Comparison of ENCODE assay signal across 17 cellular contexts in the genomic region with DNA sequence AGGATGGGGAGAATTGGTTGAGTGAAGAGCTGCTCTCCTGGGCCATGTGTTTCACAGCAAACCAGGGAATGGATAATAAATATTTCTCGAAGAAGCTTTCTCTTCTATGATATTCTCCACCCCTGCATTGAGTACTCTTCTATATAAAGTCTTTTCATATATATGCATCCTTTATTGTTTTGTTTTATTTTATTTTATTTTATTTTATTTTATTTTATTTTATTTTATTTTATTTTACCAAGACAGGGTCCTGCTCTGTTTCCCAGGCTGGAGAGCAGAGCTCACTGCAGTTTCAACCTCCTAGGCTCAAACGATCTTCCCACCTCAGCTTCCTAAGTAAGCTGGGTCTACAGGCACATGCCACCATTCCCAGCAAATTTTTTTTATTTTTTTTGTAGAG.
DNase-seq lines count a peak whose midpoint lies in the region; ATAC-seq and TF ChIP-seq lines count a peak whose summit lies in the region.
"Had no signal": no experiment of that assay in that cellular context is flagged by ENCODE, and none has a peak within 500 bp of the region (broad histone marks: within the 10 kb centered on the region; RNA-seq: fewer than 3 reads in every experiment).

No MANE protein-coding gene starts in this region.

- POLR2A ChIA-PET in WTC11 (lab: Charles Lee): interaction anchor here (0.6 kb wide), 1 partner anchor 1371 kb away, joined by 4 read pairs; no protein-coding TSS in a partner anchor

- no peaks in the 10 kb centered on the region for H3F3A ChIP-seq in GM23338 (replicated peaks; ENCODE audit: low read depth)

- peak overlapping the region; percentile 51 for H3K18ac ChIP-seq in mesendoderm (ENCODE audit: low read length)

- H3K27ac Mint-ChIP-seq in GM23338 (peak overlapping the region; percentile 69; the same call in 1 of the 2 replicates), WTC11 (no peak overlapping the region)
- H3K27ac Mint-ChIP-seq: B cell; CD4-positive, alpha-beta T cell; CD8-positive, alpha-beta T cell had no signal

- no peaks in the 10 kb centered on the region for H3K9me3 Mint-ChIP-seq in GM23338
- H3K9me3 Mint-ChIP-seq in WTC11: no peaks in the 10 kb centered on the region
- H3K9me3 Mint-ChIP-seq: CD4-positive, alpha-beta T cell; CD8-positive, alpha-beta T cell had no signal

- H3K27me3 ChIP-seq in GM23338 (ENCODE audit: insufficient read depth) (no peaks in the 10 kb centered on the region), mesendoderm (ENCODE audit: insufficient read depth, low read length, poor library complexity) (no peaks in the 10 kb centered on the region)
- H3K27me3 ChIP-seq: BLaER1 treated with 17β-estradiol and CSF1 and Interleukin-3, amounts not matched to agents 10 nM and 100 nM had no signal

- H3K4me2 ChIP-seq in GM23338 (no peak overlapping the region), mesendoderm (ENCODE audit: low read length) (no peak overlapping the region)
- H3K4me2 ChIP-seq: A549; BLaER1 treated with 17β-estradiol and CSF1 and Interleukin-3, amounts not matched to agents 10 nM and 100 nM had no signal

- no peak overlapping the region for H2BK15ac ChIP-seq in mesendoderm (replicated peaks; ENCODE audit: low read depth)

- no peaks in the 10 kb centered on the region for H3K79me1 ChIP-seq in mesendoderm (ENCODE audit: low read length)

- no peak overlapping the region for H2BK120ac ChIP-seq in mesendoderm (ENCODE audit: low read depth, low read length)

- peaks cover 33% of the 10 kb centered on the region for H3K4me1 Mint-ChIP-seq in GM23338
- peaks cover 18% of the 10 kb centered on the region for H3K4me1 Mint-ChIP-seq in WTC11
- H3K4me1 Mint-ChIP-seq: B cell had no signal

- ATAC-seq in GM23338 (no peak), WTC11 (no peak), HG02870 (IDR thresholded peaks at IDR 0.05; ENCODE audit: unreplicated experiment) (no peak)
- ATAC-seq: A549; CD8-positive, alpha-beta T cell had no signal

- H2AK5ac ChIP-seq in mesendoderm (ENCODE audit: low read length): no peak overlapping the region

- no peak overlapping the region for H3K9ac ChIP-seq in mesendoderm (ENCODE audit: low read length)
- H3K9ac ChIP-seq: BLaER1 treated with 17β-estradiol and CSF1 and Interleukin-3, amounts not matched to agents 10 nM and 100 nM had no signal

- H3K4me1 ChIP-seq in GM23338 (ENCODE audit: insufficient read depth) (peaks cover 7% of the 10 kb centered on the region; the same call in 1 of the 2 replicates), mesendoderm (ENCODE audit: control insufficient read depth, low read depth, low read length) (no peaks in the 10 kb centered on the region)
- H3K4me1 ChIP-seq: A549; BLaER1 treated with 17β-estradiol and CSF1 and Interleukin-3, amounts not matched to agents 10 nM and 100 nM; Caco-2 had no signal

- H3K27ac ChIP-seq in GM23338 (ENCODE audit: low read depth) (no peak overlapping the region), mesendoderm (ENCODE audit: low read depth, low read length) (no peak overlapping the region)
- H3K27ac ChIP-seq: 22Rv1; A549; BLaER1 treated with 17β-estradiol and CSF1 and Interleukin-3, amounts not matched to agents 10 nM and 100 nM; C4-2B had no signal

- no CpG with 5 or more reads among the region's 2 CpGs for WGBS in mesendoderm (ENCODE audit: extremely low coverage, insufficient coverage, low lambda C conversion rate)

- TF ChIP-seq CTCF in GM23338 (conservative IDR thresholded peaks at IDR 0.05; ENCODE audit: low read depth in 2 of 2): no peak
- TF ChIP-seq CTCF in WTC11 (IDR thresholded peaks at IDR 0.05): no peak

- H3K4me3 ChIP-seq in GM23338: no peak overlapping the region
- H3K4me3 ChIP-seq in mesendoderm (ENCODE audit: low read length): no peak overlapping the region
- H3K4me3 ChIP-seq: A549; BLaER1 treated with 17β-estradiol and CSF1 and Interleukin-3, amounts not matched to agents 10 nM and 100 nM had no signal

- H3K4me3 Mint-ChIP-seq in GM23338 (no peak overlapping the region), WTC11 (no peak overlapping the region)
- H3K4me3 Mint-ChIP-seq: B cell; CD4-positive, alpha-beta T cell; CD8-positive, alpha-beta T cell had no signal

- peaks cover 2% of the 10 kb centered on the region for H3K27me3 Mint-ChIP-seq in GM23338 (ENCODE audit: insufficient read depth, low read depth, poor library complexity)
- H3K27me3 Mint-ChIP-seq in WTC11 (ENCODE audit: low read depth): no peaks in the 10 kb centered on the region

- no peak overlapping the region for H3K4ac ChIP-seq in mesendoderm (ENCODE audit: low read depth, low read length)

- no peak overlapping the region for H4K5ac ChIP-seq in mesendoderm (ENCODE audit: low read length)

- DNase-seq in GM23338 (ENCODE audit: low spot score) (no peak), WTC11 (ENCODE audit: low spot score) (no peak), mesendoderm (no peak), NCI-H524 treated with DMSO at 0.1 percent for 48 hours (lab: John Stamatoyannopoulos, UW) (no peak)
- DNase-seq: AML-193; Caco-2; Calu3; CD4-positive, alpha-beta T cell; CD8-positive, alpha-beta T cell; DMS79 treated with DMSO at 0.1 percent for 48 hours; GF-D8 had no signal

- no peak overlapping the region for H4K8ac ChIP-seq in mesendoderm (ENCODE audit: low read depth, low read length)

- peaks cover 6% of the 10 kb centered on the region; the same call in 1 of the 2 replicates for H4K20me1 ChIP-seq in GM23338 (replicated peaks; ENCODE audit: insufficient read depth)
- H4K20me1 ChIP-seq: BLaER1 treated with 17β-estradiol and CSF1 and Interleukin-3, amounts not matched to agents 10 nM and 100 nM had no signal

- H3K36me3 Mint-ChIP-seq in GM23338 (ENCODE audit: low read depth) (no peaks in the 10 kb centered on the region), WTC11 (no peaks in the 10 kb centered on the region)
- H3K36me3 Mint-ChIP-seq: CD8-positive, alpha-beta T cell had no signal

- no peaks in the 10 kb centered on the region for H3K79me2 ChIP-seq in GM23338 (replicated peaks; ENCODE audit: insufficient read depth)
- no peaks in the 10 kb centered on the region for H3K79me2 ChIP-seq in mesendoderm (ENCODE audit: control insufficient read depth, insufficient read depth, low read length)

- no peak overlapping the region for H3K56ac ChIP-seq in mesendoderm (ENCODE audit: low read length)

- H3K9me2 ChIP-seq in GM23338 (ENCODE audit: insufficient read depth): no peaks in the 10 kb centered on the region

- H3K36me3 ChIP-seq in GM23338 (ENCODE audit: insufficient read depth): no peaks in the 10 kb centered on the region
- H3K36me3 ChIP-seq in mesendoderm (ENCODE audit: control insufficient read depth, insufficient read depth, low read length): no peaks in the 10 kb centered on the region
- H3K36me3 ChIP-seq: BLaER1 treated with 17β-estradiol and CSF1 and Interleukin-3, amounts not matched to agents 10 nM and 100 nM had no signal

- H3K23ac ChIP-seq in mesendoderm (ENCODE audit: low read length): no peak overlapping the region

- CTCF ChIA-PET in WTC11 (lab: Charles Lee): interaction anchor here (0.5 to 2.3 kb wide), 9 partner anchors 81 to 1589 kb away, joined by 3 to 11 read pairs (median 4); no protein-coding TSS in a partner anchor

- H2AFZ ChIP-seq in GM23338: no peak overlapping the region

- H2BK5ac ChIP-seq in mesendoderm (ENCODE audit: low read length): no peak overlapping the region

TF ChIP-seq in GM23338, 12 proteins besides CTCF, POLR2A, EP300 and RAD21 (continues in another document):
- TF ChIP-seq EZH2phosphoT487 (IDR thresholded peaks at IDR 0.05; ENCODE audit: unreplicated experiment) (no peak), JUNB (IDR thresholded peaks at IDR 0.05; ENCODE audit: unreplicated experiment) (no peak), CREB1 (CRISPR knock-in tag; IDR thresholded peaks at IDR 0.05; ENCODE audit: low read depth) (no peak), ZNF331 (CRISPR knock-in tag; IDR thresholded peaks at IDR 0.05; ENCODE audit: low read depth) (no peak), STAT1 (IDR thresholded peaks at IDR 0.05; ENCODE audit: unreplicated experiment) (no peak), EZH2 (IDR thresholded peaks at IDR 0.05; ENCODE audit: low read depth, unreplicated experiment) (no peak), POLR2AphosphoS5 (IDR thresholded peaks at IDR 0.05; ENCODE audit: low read depth) (no peak), ZNF114 (CRISPR knock-in tag; IDR thresholded peaks at IDR 0.05) (no peak)

TF ChIP-seq in WTC11, 78 proteins besides CTCF, POLR2A, EP300 and RAD21:
- peak; percentile 93 for TF ChIP-seq HMGA2 (CRISPR knock-in tag; IDR thresholded peaks at IDR 0.05)
- no peak for TF ChIP-seq RORB (CRISPR knock-in tag; IDR thresholded peaks at IDR 0.05)
